ENCODE assay signal across 25 cellular contexts in the genomic region with DNA sequence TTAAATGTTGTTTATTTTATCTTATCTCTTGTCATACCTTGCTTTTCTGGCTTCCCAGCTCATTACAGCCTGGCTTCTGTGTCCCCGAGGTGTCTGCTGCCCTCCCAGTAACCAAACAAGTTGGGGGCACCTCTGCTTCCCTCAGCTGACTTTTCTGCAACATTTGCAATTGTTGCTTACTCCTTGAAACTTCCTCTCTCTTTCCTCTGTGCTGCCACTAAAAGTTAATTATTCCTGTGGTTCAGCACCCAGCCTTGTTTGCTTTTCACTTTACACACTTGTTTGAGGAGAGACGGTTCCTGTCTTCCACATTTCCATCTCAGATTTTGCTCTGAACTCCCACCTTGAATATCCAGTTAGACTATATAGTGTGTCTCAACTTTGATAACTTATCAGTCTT. TPM values are rescaled to one million over a fixed set of nuclear protein-coding genes. Genes with fewer than 3 reads are reported as not detected.
DNase-seq lines count a peak whose midpoint lies in the region; ATAC-seq and TF ChIP-seq lines count a peak whose summit lies in the region.
"Had no signal": no experiment of that assay in that cellular context is flagged by ENCODE, and none has a peak within 500 bp of the region (broad histone marks: within the 10 kb centered on the region; RNA-seq: fewer than 3 reads in every experiment).

No MANE protein-coding gene starts in this region.

- H3K4me2 ChIP-seq in Karpas-422 (ENCODE audit: low read depth, low read length, poor library complexity, severe bottlenecking): peak overlapping the region; percentile 54

- WGBS in heart left ventricle, 4 donors: 69 to 81% (median 73%) methylated on average over 2 of the region's 2 CpGs

- BruUV-seq in A673 (replicated peaks; lab: Mats Ljungman, UMichigan): no TSS peak

- peak; percentile 43 for DNase-seq in activated CD4-positive, alpha-beta T cell treated with anti-CD3 and anti-CD28 coated beads, Interleukin-2, amount 10 ng/mL, durations not matched to agents 24 days and 14 days
- DNase-seq in activated CD4-positive, alpha-beta T cell treated with anti-CD3 and anti-CD28 coated beads for 4 hours: no peak
- peak; percentile 39 for DNase-seq in Karpas-422
- DNase-seq in activated naive CD8-positive, alpha-beta T cell treated with anti-CD3 and anti-CD28 coated beads, Interleukin-2, amount 10 ng/mL, durations not matched to agents 7 days and 5 days: no peak
- no peak for DNase-seq in coronary artery (ENCODE audit: low spot score)
- DNase-seq in A673 (ENCODE audit: low spot score): no peak
- no peak for DNase-seq in heart left ventricle
- DNase-seq: activated CD8-positive, alpha-beta T cell treated with anti-CD3 and anti-CD28 coated beads for 36 hours; activated naive CD4-positive, alpha-beta T cell treated with anti-CD3 and anti-CD28 coated beads for 36 hours; activated T-cell treated with anti-CD3 and anti-CD28 coated beads, Interleukin-2, amount 50 U/mL, for 1 hour; BE2C; central memory CD4-positive, alpha-beta T cell; HFFc6; left ventricle myocardium superior; midbrain; NCI-H1105 treated with DMSO at 0.1 percent for 48 hours; NCI-H2081 treated with DMSO at 0.1 percent for 48 hours; posterior cingulate gyrus; sigmoid colon; stimulated activated CD4-positive, alpha-beta T cell treated with anti-CD3 and anti-CD28 coated beads, Interleukin-15, amount 100 ng/mL, for 24 hours had no signal

- H4K20me1 ChIP-seq in Karpas-422 (ENCODE audit: insufficient read depth, low read depth, low read length): 0 out of 2 replicates have a peak, but pooled peaks cover 3% of the 10 kb centered on the region

- no peak overlapping the region for H2AFZ ChIP-seq in Karpas-422 (ENCODE audit: low read length)

- peak overlapping the region; percentile 9 for H3K27ac Mint-ChIP-seq in activated CD4-positive, alpha-beta T cell treated with anti-CD3 and anti-CD28 coated beads, Interleukin-2, amount 10 ng/mL, durations not matched to agents 24 days and 14 days
- no peak overlapping the region for H3K27ac Mint-ChIP-seq in activated naive CD8-positive, alpha-beta T cell treated with anti-CD3 and anti-CD28 coated beads, Interleukin-2, amount 10 ng/mL, durations not matched to agents 7 days and 5 days
- H3K27ac Mint-ChIP-seq: activated CD8-positive, alpha-beta T cell treated with anti-CD3 and anti-CD28 coated beads for 36 hours; activated naive CD4-positive, alpha-beta T cell treated with anti-CD3 and anti-CD28 coated beads for 36 hours; HFFc6; T-helper 2 cell treated with Interferon-gamma antibody and Interleukin-4, amounts not matched to agents 5 μg/mL and 100 μg/mL, for 36 hours had no signal

- CTCF ChIA-PET in A673 (lab: Charles Lee): no interaction called here

- peaks cover 37% of the 10 kb centered on the region for H3K36me3 Mint-ChIP-seq in activated CD4-positive, alpha-beta T cell treated with anti-CD3 and anti-CD28 coated beads, Interleukin-2, amount 10 ng/mL, durations not matched to agents 24 days and 14 days (ENCODE audit: low read depth)
- peaks cover 33% of the 10 kb centered on the region for H3K36me3 Mint-ChIP-seq in activated naive CD8-positive, alpha-beta T cell treated with anti-CD3 and anti-CD28 coated beads, Interleukin-2, amount 10 ng/mL, durations not matched to agents 7 days and 5 days

- TF ChIP-seq CTCF in neutrophil (IDR thresholded peaks at IDR 0.05) (no peak), coronary artery (IDR thresholded peaks at IDR 0.05) (no peak), A673 (conservative IDR thresholded peaks at IDR 0.05; ENCODE audit: low read depth, low read length) (no peak), heart left ventricle (IDR thresholded peaks at IDR 0.05) (no peak)

- H3K4me1 Mint-ChIP-seq in activated CD4-positive, alpha-beta T cell treated with anti-CD3 and anti-CD28 coated beads, Interleukin-2, amount 10 ng/mL, durations not matched to agents 24 days and 14 days: peaks cover 32% of the 10 kb centered on the region
- H3K4me1 Mint-ChIP-seq in activated naive CD8-positive, alpha-beta T cell treated with anti-CD3 and anti-CD28 coated beads, Interleukin-2, amount 10 ng/mL, durations not matched to agents 7 days and 5 days: peaks cover 39% of the 10 kb centered on the region
- H3K4me1 Mint-ChIP-seq: neural crest cell had no signal

- H3K4me1 ChIP-seq in Karpas-422 (ENCODE audit: low read length) (peaks cover 92% of the 10 kb centered on the region), neutrophil (ENCODE audit: control insufficient read depth in 1 of 2, insufficient read depth in 1 of 2, low read depth in 1 of 2, low read length in 1 of 2) (peaks cover 53 to 78% of the 10 kb centered on the region in 2 experiments), A673 (ENCODE audit: insufficient read depth, low read length, poor library complexity, severe bottlenecking) (no peaks in the 10 kb centered on the region), heart left ventricle (peaks cover 0 to 23% (median 0%) of the 10 kb centered on the region in 12 donors)
- H3K4me1 ChIP-seq: BE2C, sigmoid colon had no signal

- peaks cover 13% of the 10 kb centered on the region for H3K9me3 Mint-ChIP-seq in activated CD4-positive, alpha-beta T cell treated with anti-CD3 and anti-CD28 coated beads, Interleukin-2, amount 10 ng/mL, durations not matched to agents 24 days and 14 days
- H3K9me3 Mint-ChIP-seq in activated naive CD8-positive, alpha-beta T cell treated with anti-CD3 and anti-CD28 coated beads, Interleukin-2, amount 10 ng/mL, durations not matched to agents 7 days and 5 days: peaks cover 8% of the 10 kb centered on the region
- H3K9me3 Mint-ChIP-seq: neural crest cell had no signal

- H3K79me2 ChIP-seq in Karpas-422 (ENCODE audit: low read length): peaks cover 85% of the 10 kb centered on the region

- POLR2A ChIA-PET in activated naive CD8-positive, alpha-beta T cell treated with anti-CD3 and anti-CD28 coated beads, Interleukin-2, amount 10 ng/mL, durations not matched to agents 7 days and 5 days (lab: Charles Lee): no interaction called here
- POLR2A ChIA-PET in A673 (lab: Charles Lee; ENCODE audit: low non-redundant PET): no interaction called here

- ATAC-seq in activated naive CD8-positive, alpha-beta T cell treated with anti-CD3 and anti-CD28 coated beads, Interleukin-2, amount 10 ng/mL, durations not matched to agents 7 days and 5 days (ENCODE audit: low read depth): no peak
- ATAC-seq in heart left ventricle: no peak
- ATAC-seq: left ventricle myocardium superior had no signal

- H3K27me3 ChIP-seq in Karpas-422 (ENCODE audit: low read length) (no peaks in the 10 kb centered on the region), neutrophil (no peaks in the 10 kb centered on the region), A673 (replicated peaks; ENCODE audit: insufficient read depth, low read depth, low read length, poor library complexity) (no peaks in the 10 kb centered on the region), heart left ventricle (peaks cover 0 to 5% (median 0%) of the 10 kb centered on the region in 9 donors)
- H3K27me3 ChIP-seq: BE2C, sigmoid colon had no signal

- intact Hi-C loops in activated CD4-positive, alpha-beta T cell treated with anti-CD3 and anti-CD28 coated beads, Interleukin-2, amount 10 ng/mL, durations not matched to agents 24 days and 14 days (cut with micrococcal nuclease): no loop called here
- intact Hi-C loops in A673 (cut with micrococcal nuclease; ENCODE audit: unreplicated experiment) (no loop called here), heart left ventricle (cut with DNase I) (loop anchor here in 1 of 10 donors (10.0 kb wide), 1 partner anchor 52 kb away; no protein-coding TSS in a partner anchor)

- no peak overlapping the region for H3K4me3 Mint-ChIP-seq in activated CD4-positive, alpha-beta T cell treated with anti-CD3 and anti-CD28 coated beads, Interleukin-2, amount 10 ng/mL, durations not matched to agents 24 days and 14 days
- peak overlapping the region; percentile 39 for H3K4me3 Mint-ChIP-seq in activated naive CD8-positive, alpha-beta T cell treated with anti-CD3 and anti-CD28 coated beads, Interleukin-2, amount 10 ng/mL, durations not matched to agents 7 days and 5 days
- H3K4me3 Mint-ChIP-seq: activated CD8-positive, alpha-beta T cell treated with anti-CD3 and anti-CD28 coated beads for 36 hours; activated naive CD4-positive, alpha-beta T cell treated with anti-CD3 and anti-CD28 coated beads for 36 hours; HFFc6; neural crest cell had no signal

- H3K9me3 ChIP-seq in Karpas-422 (ENCODE audit: low read length): no peaks in the 10 kb centered on the region
- no peaks in the 10 kb centered on the region for H3K9me3 ChIP-seq in neutrophil
- no peaks in the 10 kb centered on the region for H3K9me3 ChIP-seq in A673 (ENCODE audit: low read depth, low read length, poor library complexity, severe bottlenecking)
- peaks cover 0 to 3% (median 0%) of the 10 kb centered on the region in 12 donors for H3K9me3 ChIP-seq in heart left ventricle
- H3K9me3 ChIP-seq: BE2C, sigmoid colon had no signal

- no peaks in the 10 kb centered on the region for H3K9me2 ChIP-seq in Karpas-422 (replicated peaks; ENCODE audit: insufficient read depth, low read length)

- no peaks in the 10 kb centered on the region for H3K27me3 Mint-ChIP-seq in activated CD4-positive, alpha-beta T cell treated with anti-CD3 and anti-CD28 coated beads, Interleukin-2, amount 10 ng/mL, durations not matched to agents 24 days and 14 days
- no peaks in the 10 kb centered on the region for H3K27me3 Mint-ChIP-seq in activated naive CD8-positive, alpha-beta T cell treated with anti-CD3 and anti-CD28 coated beads, Interleukin-2, amount 10 ng/mL, durations not matched to agents 7 days and 5 days
- H3K27me3 Mint-ChIP-seq: activated CD8-positive, alpha-beta T cell treated with anti-CD3 and anti-CD28 coated beads for 36 hours had no signal

- 0 out of 2 replicates have a peak overlapping the region, but pooled peaks have one; percentile 39 for H3K4me3 ChIP-seq in Karpas-422 (ENCODE audit: low read length)
- H3K4me3 ChIP-seq in neutrophil (ENCODE audit: low read depth in 1 of 2, low read length in 1 of 2): peak overlapping the region in 1 of 2 experiments; percentile 16
- no peak overlapping the region for H3K4me3 ChIP-seq in coronary artery
- H3K4me3 ChIP-seq in A673 (ENCODE audit: low read depth, low read length, poor library complexity, severe bottlenecking): no peak overlapping the region
- no peak overlapping the region for H3K4me3 ChIP-seq in heart left ventricle
- H3K4me3 ChIP-seq: sigmoid colon had no signal

- TF ChIP-seq POLR2A in heart left ventricle (IDR thresholded peaks at IDR 0.05): no peak

- H3K27ac ChIP-seq in Karpas-422 (ENCODE audit: low read length): peak overlapping the region; percentile 98
- peak overlapping the region; percentile 68 for H3K27ac ChIP-seq in neutrophil
- no peak overlapping the region for H3K27ac ChIP-seq in coronary artery
- no peak overlapping the region for H3K27ac ChIP-seq in A673 (ENCODE audit: low read depth, low read length, poor library complexity, severe bottlenecking)
- H3K27ac ChIP-seq in heart left ventricle: no peak overlapping the region
- H3K27ac ChIP-seq: epithelial cell of prostate, sigmoid colon had no signal

- H3K36me3 ChIP-seq in Karpas-422 (ENCODE audit: insufficient read depth, low read length) (no peaks in the 10 kb centered on the region), neutrophil (no peaks in the 10 kb centered on the region), A673 (ENCODE audit: insufficient read depth, low read length, poor library complexity, severe bottlenecking) (no peaks in the 10 kb centered on the region), heart left ventricle (no peaks in the 10 kb centered on the region)
- H3K36me3 ChIP-seq: BE2C, sigmoid colon had no signal

- peak overlapping the region; percentile 18 for H3K9ac ChIP-seq in Karpas-422 (ENCODE audit: low read length)

RNA-seq across cellular contexts. Expression of a gene that starts 21.5 kb away (rescaled TPM):
- total RNA-seq in activated CD4-positive, alpha-beta T cell treated with anti-CD3 and anti-CD28 coated beads, Interleukin-2, amount 10 ng/mL, durations not matched to agents 24 days and 14 days: 49.8 and 58.9 TPM in 2 replicates
- total RNA-seq in Karpas-422 (2014; rRNA removed; shearing (Covaris generic); ENCODE audit: low replicate concordance): 42.0 and 58.9 TPM in 2 replicates
- 10 to 100 TPM; 26.1 to 28.5 TPM for total RNA-seq in activated naive CD8-positive, alpha-beta T cell treated with anti-CD3 and anti-CD28 coated beads, Interleukin-2, amount 10 ng/mL, durations not matched to agents 7 days and 5 days
- total RNA-seq in A673 (2021) (0.19 and 0.33 TPM in 2 replicates), heart left ventricle (10 to 100 TPM in 1 of 9 donors, 1 to 10 TPM in 5, under 1 TPM in 3; 0.35 to 12.1 (median 6.3) TPM)
- 1 to 10 TPM in 1 of 2 donors, under 1 TPM in 1; 0.57 to 1.1 TPM for polyA plus RNA-seq in heart left ventricle
- total RNA-seq: LHCN-M2 had no signal

Comparison
In these comparisons a context has a peak if more than half of its experiments do, and no peak if none do; other contexts are left out.
1. DNase-seq: peak in activated CD4-positive, alpha-beta T cell treated with anti-CD3 and anti-CD28 coated beads, Interleukin-2, amount 10 ng/mL, durations not matched to agents 24 days and 14 days (single experiment) and Karpas-422 (single experiment); none in activated CD4-positive, alpha-beta T cell treated with anti-CD3 and anti-CD28 coated beads for 4 hours (0 of 2), activated naive CD8-positive, alpha-beta T cell treated with anti-CD3 and anti-CD28 coated beads, Interleukin-2, amount 10 ng/mL, durations not matched to agents 7 days and 5 days (single experiment), coronary artery (single experiment), A673 (single experiment) and heart left ventricle (0 of 5).
2. H3K27ac ChIP-seq: peak in Karpas-422 (single experiment) and neutrophil (single experiment); none in coronary artery (0 of 2), A673 (single experiment) and heart left ventricle (0 of 12).